34 cellular contexts compared by ENCODE assay signal in genomic region chr9:7009065-7009464, GRCh38.
DNase-seq lines count a peak whose midpoint lies in the region; ATAC-seq, FAIRE-seq and TF ChIP-seq lines count a peak whose summit lies in the region.
"Had no signal": no experiment of that assay in that cellular context is flagged by ENCODE, and none has a peak within 500 bp of the region (broad histone marks: within the 10 kb centered on the region; RNA-seq: fewer than 3 reads in every experiment).

No MANE protein-coding gene starts in this region.

- no peak for TF ChIP-seq EP300 in HepG2 (IDR thresholded peaks at IDR 0.05; ENCODE audit: low read depth in 2 of 2, low read length in 2 of 2)
- TF ChIP-seq EP300 in HepG2 (CRISPR knock-in tag; IDR thresholded peaks at IDR 0.05; ENCODE audit: borderline replicate concordance), result no peak

- no peak for TF ChIP-seq RAD21 in HepG2 (CRISPR knock-in tag; IDR thresholded peaks at IDR 0.05)

- no peak overlapping the region for H2AFZ ChIP-seq in HepG2 (ENCODE audit: low read length)

- H3K27ac ChIP-seq in HepG2 (ENCODE audit: extremely low read length, insufficient read depth, low read length) (no peak overlapping the region), right lobe of liver (no peak overlapping the region), BLaER1 (no peak overlapping the region)
- H3K27ac ChIP-seq: 22Rv1; A549; BLaER1 treated with 17β-estradiol and CSF1 and Interleukin-3, amounts not matched to agents 10 nM and 100 nM; C4-2B had no signal

- H3K27me3 ChIP-seq in HepG2 (ENCODE audit: control insufficient read depth in 1 of 2, insufficient read depth in 2 of 2, low read length in 2 of 2), result no peaks in the 10 kb centered on the region
- no peaks in the 10 kb centered on the region for H3K27me3 ChIP-seq in right lobe of liver
- H3K27me3 ChIP-seq in BLaER1, result peaks cover 30% of the 10 kb centered on the region
- H3K27me3 ChIP-seq: BE2C had no signal

- WGBS in HepG2 (ENCODE audit: low lambda C conversion rate), result 96% methylated on average over 1 of the region's 1 CpG
- WGBS in right lobe of liver (ENCODE audit: insufficient coverage, low coverage, low lambda C conversion rate, missing lambda C conversion rate), result 91% methylated on average over 1 of the region's 1 CpG

- H3K36me3 ChIP-seq in HepG2 (replicated peaks in 1 of 2; ENCODE audit: control insufficient read depth in 1 of 2, insufficient read depth in 2 of 2, low read length in 2 of 2), result peaks cover 10 to 36% of the 10 kb centered on the region in 2 experiments
- peaks cover 0 to 18% (median 4%) of the 10 kb centered on the region in 4 donors for H3K36me3 ChIP-seq in right lobe of liver
- H3K36me3 ChIP-seq in BLaER1, result peaks cover 70% of the 10 kb centered on the region

- no peak for ATAC-seq in HepG2
- ATAC-seq in right lobe of liver, result no peak
- no peak for ATAC-seq in HG03045 (IDR thresholded peaks at IDR 0.05; ENCODE audit: unreplicated experiment)
- ATAC-seq: A549; CD8-positive, alpha-beta T cell had no signal

- BruUV-seq in HepG2 (replicated peaks; lab: Mats Ljungman, UMichigan), result no TSS peak

- intact Hi-C loops in HepG2 (cut with micrococcal nuclease; ENCODE audit: unreplicated experiment), result no loop called here
- intact Hi-C loops in right lobe of liver (cut with DNase I), result no loop called here

- DNase-seq in HepG2 (ENCODE audit: low spot score) (no peak), right lobe of liver (no peak), KBM-7 (peak; percentile 6), epidermal melanocyte (ENCODE audit: insufficient read length, low spot score) (no peak), occipital lobe (lab: John Stamatoyannopoulos, UW) (no peak)
- DNase-seq: 8988T; ACHN; AML-193; BE2C; C1 segment of cervical spinal cord; Caco-2; Calu3; CD4-positive, alpha-beta memory T cell; CD4-positive, alpha-beta T cell; CD4-positive, CD25-positive, alpha-beta regulatory T cell; CD8-positive, alpha-beta memory T cell; CD8-positive, alpha-beta T cell; COR-L47; DMS 273 treated with DMSO at 0.1 percent for 48 hours; DMS153; DMS53; DMS79; DMS79 treated with DMSO at 0.1 percent for 48 hours; DND-41; EL had no signal

- H3K4me1 ChIP-seq in HepG2 (ENCODE audit: insufficient read depth, low read length) (no peaks in the 10 kb centered on the region), right lobe of liver (no peaks in the 10 kb centered on the region), BLaER1 (peaks cover 12% of the 10 kb centered on the region)
- H3K4me1 ChIP-seq: A549, BE2C, Caco-2 had no signal

- FAIRE-seq in HepG2 (lab: Jason Lieb, UNC) (no peak), islet of Langerhans (lab: Jason Lieb, UNC) (peak; percentile 17)
- FAIRE-seq: A204.1, A549, D721Med had no signal

- CTCF ChIA-PET in HepG2 (lab: Yijun Ruan, JAX; ENCODE audit: low intra/inter-chr PET ratio, low total read pairs), result no interaction called here

- H3K4me3 ChIP-seq in HepG2 (replicated peaks in 1 of 3; ENCODE audit: insufficient read depth in 1 of 3, low read depth in 2 of 3, low read length in 3 of 3) (no peak overlapping the region), right lobe of liver (no peak overlapping the region), BLaER1 (0 out of 2 replicates have a peak overlapping the region, but pooled peaks have one; percentile 20)
- H3K4me3 ChIP-seq: A549; BLaER1 treated with 17β-estradiol and CSF1 and Interleukin-3, amounts not matched to agents 10 nM and 100 nM had no signal

- in situ Hi-C loops in HepG2 (cut with HindIII; ENCODE audit: extremely low pct_ligation_motif_present, low pct_unique_long_range_greater_than_20kb) (no loop called here), KBM-7 (cut with MboI; ENCODE audit: low pct_unique_long_range_greater_than_20kb, low sequenced_read_pairs) (no loop called here)

- no peaks in the 10 kb centered on the region for H4K20me1 ChIP-seq in HepG2 (ENCODE audit: insufficient read depth, low read length)
- H4K20me1 ChIP-seq in BLaER1, result peaks cover 34% of the 10 kb centered on the region

- H3K9me3 ChIP-seq in HepG2 (ENCODE audit: low read length), result no peaks in the 10 kb centered on the region
- H3K9me3 ChIP-seq in right lobe of liver, result no peaks in the 10 kb centered on the region
- H3K9me3 ChIP-seq in BLaER1, result peaks cover 27% of the 10 kb centered on the region
- H3K9me3 ChIP-seq: A549, BE2C, Caco-2 had no signal

- H3K4me2 ChIP-seq in HepG2 (ENCODE audit: low read depth, low read length) (no peak overlapping the region), BLaER1 (no peak overlapping the region)
- H3K4me2 ChIP-seq: A549; BLaER1 treated with 17β-estradiol and CSF1 and Interleukin-3, amounts not matched to agents 10 nM and 100 nM had no signal

- H3K79me2 ChIP-seq in HepG2 (ENCODE audit: insufficient read depth, low read length), result no peaks in the 10 kb centered on the region

- POLR2A ChIA-PET in HepG2 (lab: Yijun Ruan, JAX), result no interaction called here

- H3K9ac ChIP-seq in HepG2 (ENCODE audit: insufficient read depth, low read depth, low read length) (no peak overlapping the region), BLaER1 (no peak overlapping the region)
- H3K9ac ChIP-seq: BLaER1 treated with 17β-estradiol and CSF1 and Interleukin-3, amounts not matched to agents 10 nM and 100 nM had no signal

- no peak for TF ChIP-seq CTCF in HepG2 (CRISPR knock-in tag; IDR thresholded peaks at IDR 0.05)
- no peak for TF ChIP-seq CTCF in right lobe of liver (IDR thresholded peaks at IDR 0.05)

- no peak for TF ChIP-seq POLR2A in HepG2 (IDR thresholded peaks at IDR 0.05; ENCODE audit: insufficient read depth in 1 of 2, low read depth in 2 of 2, low read length in 2 of 2)
- TF ChIP-seq POLR2A in right lobe of liver (IDR thresholded peaks at IDR 0.05), result no peak

TF ChIP-seq in HepG2, 621 proteins besides CTCF, POLR2A, EP300 and RAD21:
- no peak for TF ChIP-seq ZNF451 (CRISPR knock-in tag; IDR thresholded peaks at IDR 0.05)
- TF ChIP-seq ZNF160 (CRISPR knock-in tag; IDR thresholded peaks at IDR 0.05), result peak; percentile 98
